2 cellular contexts compared by ENCODE assay signal in genomic region chr19:18282021-18282787, GRCh38.
TF ChIP-seq lines count a peak whose summit lies in the region.

No MANE protein-coding gene starts in this region.

TF ChIP-seq in HCT116, 20 proteins besides CTCF, POLR2A, EP300 and RAD21:
- no peak for TF ChIP-seq ZBTB33 (IDR thresholded peaks at IDR 0.05; ENCODE audit: extremely low read depth, insufficient replicate concordance, low read length)
- TF ChIP-seq YY1 (IDR thresholded peaks at IDR 0.05; ENCODE audit: extremely low read depth, insufficient replicate concordance, low read depth, low read length) = no peak
- peak; percentile 61 for TF ChIP-seq POLR2AphosphoS5 (IDR thresholded peaks at IDR 0.05; ENCODE audit: low read depth, low read length)
- no peak for TF ChIP-seq EZH2phosphoT487 (IDR thresholded peaks at IDR 0.05; ENCODE audit: borderline replicate concordance)
- no peak for TF ChIP-seq TCF7L2 (IDR thresholded peaks at IDR 0.05; ENCODE audit: borderline replicate concordance, extremely low read depth, insufficient read depth, insufficient read length)
- TF ChIP-seq MAX (IDR thresholded peaks at IDR 0.05) = no peak
- no peak for TF ChIP-seq CEBPB (IDR thresholded peaks at IDR 0.05; ENCODE audit: low read depth)
- TF ChIP-seq ZFX (IDR thresholded peaks at IDR 0.05) = peak; percentile 61
- peak; percentile 65; the same call in 1 of the 2 replicates for TF ChIP-seq EGR1 (IDR thresholded peaks at IDR 0.05; ENCODE audit: low read depth)
TF ChIP-seq in HCT116: peak in this region for 3.

TF ChIP-seq in endothelial cell of umbilical vein, 7 proteins besides CTCF, POLR2A, EP300 and RAD21:
- no peak for TF ChIP-seq EZH2 (IDR thresholded peaks at IDR 0.05; ENCODE audit: borderline replicate concordance, low read depth, low read length, severe bottlenecking)
- TF ChIP-seq MAX (IDR thresholded peaks at IDR 0.05; ENCODE audit: insufficient read depth, insufficient read length) = no peak
- TF ChIP-seq GATA2 (IDR thresholded peaks at IDR 0.05; ENCODE audit: insufficient read depth, insufficient read length, low read depth, low read length) = no peak
- TF ChIP-seq FOS (IDR thresholded peaks at IDR 0.05; ENCODE audit: borderline replicate concordance, insufficient read depth, low read length) = no peak
- no peak for TF ChIP-seq MYC (IDR thresholded peaks at IDR 0.05; ENCODE audit: low read depth, low read length)
- TF ChIP-seq POLR2AphosphoS5 (IDR thresholded peaks at IDR 0.05; ENCODE audit: insufficient read depth, low read depth, low read length) = no peak
- no peak for TF ChIP-seq JUN (IDR thresholded peaks at IDR 0.05; ENCODE audit: borderline replicate concordance, insufficient read depth, insufficient read length, low read depth)
